Comparison of ENCODE assay signal across 14 cellular contexts in the genomic region with DNA sequence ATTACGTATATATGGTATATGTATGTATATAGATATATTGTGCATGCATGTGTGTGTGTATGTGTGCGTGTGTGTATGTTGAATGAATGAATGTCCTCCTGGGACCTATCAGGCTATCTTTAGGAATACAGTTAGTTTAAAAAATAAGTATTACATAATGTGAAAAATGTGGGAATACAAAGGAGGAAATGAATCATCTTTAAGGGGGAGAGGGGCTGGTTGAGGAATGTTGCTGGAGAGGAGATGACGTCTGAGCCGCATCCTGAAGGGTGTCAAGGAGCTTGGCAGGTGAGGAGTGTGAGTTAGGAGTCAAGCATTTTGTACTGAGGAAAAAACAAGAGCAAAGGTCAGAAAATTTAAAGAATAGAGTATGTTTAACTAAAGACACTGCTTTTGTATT.
DNase-seq lines count a peak whose midpoint lies in the region; ATAC-seq and TF ChIP-seq lines count a peak whose summit lies in the region.
"Had no signal": no experiment of that assay in that cellular context is flagged by ENCODE, and none has a peak within 500 bp of the region (broad histone marks: within the 10 kb centered on the region; RNA-seq: fewer than 3 reads in every experiment).

No MANE protein-coding gene starts in this region.

- CTCF ChIA-PET in activated CD4-positive, alpha-beta T cell treated with anti-CD3 and anti-CD28 coated beads, Interleukin-2, amount 10 ng/mL, durations not matched to agents 7 days and 5 days (lab: Charles Lee) = no interaction called here

- H3K27me3 ChIP-seq in ACC112 (ENCODE audit: insufficient read depth, low read length) (no peaks in the 10 kb centered on the region), adrenal gland (no peaks in the 10 kb centered on the region), colonic mucosa (no peaks in the 10 kb centered on the region), body of pancreas (no peaks in the 10 kb centered on the region)
- H3K27me3 ChIP-seq: ovary had no signal

- H3K36me3 Mint-ChIP-seq in activated CD4-positive, alpha-beta T cell treated with anti-CD3 and anti-CD28 coated beads, Interleukin-2, amount 10 ng/mL, durations not matched to agents 7 days and 5 days (ENCODE audit: low read depth) = no peaks in the 10 kb centered on the region

- H3K36me3 ChIP-seq in ACC112 (ENCODE audit: insufficient read depth, low read length) (no peaks in the 10 kb centered on the region), adrenal gland (replicated peaks in 1 of 2) (no peaks in the 10 kb centered on the region), colonic mucosa (no peaks in the 10 kb centered on the region), body of pancreas (replicated peaks in 1 of 2; ENCODE audit: insufficient read depth in 1 of 2, low read depth in 2 of 2) (no peaks in the 10 kb centered on the region)
- H3K36me3 ChIP-seq: ovary had no signal

- intact Hi-C loops in adrenal gland (cut with DNase I) = no loop called here
- intact Hi-C loops in colonic mucosa (cut with DNase I) = no loop called here
- intact Hi-C loops in body of pancreas (cut with DNase I) = loop anchor here (10.0 kb wide), 1 partner anchor 45 kb away; no protein-coding TSS in a partner anchor

- H3K4me1 ChIP-seq in ACC112 (ENCODE audit: control insufficient read depth, insufficient read depth, low read length, unreplicated experiment) = peaks cover 31% of the 10 kb centered on the region
- peaks cover 0 to 8% of the 10 kb centered on the region in 2 donors for H3K4me1 ChIP-seq in adrenal gland (replicated peaks in 1 of 2)
- H3K4me1 ChIP-seq in colonic mucosa = no peaks in the 10 kb centered on the region
- H3K4me1 ChIP-seq in body of pancreas = peaks cover 12% of the 10 kb centered on the region

- 38 to 50% (median 43%) methylated on average over 4 of the region's 4 CpGs for WGBS in adrenal gland, 4 donors
- WGBS in body of pancreas, 2 donors = 72 to 74% methylated on average over 4 of the region's 4 CpGs

- no peak overlapping the region for H3K4me3 ChIP-seq in ACC112 (ENCODE audit: low read depth, low read length)
- no peak overlapping the region for H3K4me3 ChIP-seq in HFF-Myc (replicated peaks; ENCODE audit: low read depth, low read length)
- no peak overlapping the region for H3K4me3 ChIP-seq in adrenal gland
- no peak overlapping the region for H3K4me3 ChIP-seq in colonic mucosa
- no peak overlapping the region for H3K4me3 ChIP-seq in body of pancreas
- H3K4me3 ChIP-seq: ovary had no signal

- H3K4me1 Mint-ChIP-seq in activated CD4-positive, alpha-beta T cell treated with anti-CD3 and anti-CD28 coated beads, Interleukin-2, amount 10 ng/mL, durations not matched to agents 7 days and 5 days = no peaks in the 10 kb centered on the region

- H3K27me3 Mint-ChIP-seq in activated CD4-positive, alpha-beta T cell treated with anti-CD3 and anti-CD28 coated beads, Interleukin-2, amount 10 ng/mL, durations not matched to agents 7 days and 5 days = peaks cover 16% of the 10 kb centered on the region

- TF ChIP-seq POLR2A in adrenal gland (IDR thresholded peaks at IDR 0.05) (no peak), body of pancreas (IDR thresholded peaks at IDR 0.05) (no peak)

- H3K9me3 Mint-ChIP-seq in activated CD4-positive, alpha-beta T cell treated with anti-CD3 and anti-CD28 coated beads, Interleukin-2, amount 10 ng/mL, durations not matched to agents 7 days and 5 days = no peaks in the 10 kb centered on the region
- H3K9me3 Mint-ChIP-seq: activated naive CD4-positive, alpha-beta T cell treated with anti-CD3 and anti-CD28 coated beads for 36 hours had no signal

- DNase-seq in HFF-Myc (ENCODE audit: extremely low read depth, low read depth) (peak; percentile 71), adrenal gland (peak in 4 of 7 donors; percentile 29 to 61 (median 32)), hepatic stellate cell (ENCODE audit: low spot score) (peak; percentile 56), putamen (ENCODE audit: low spot score) (no peak), colonic mucosa (no peak), body of pancreas (no peak)
- DNase-seq in activated CD4-positive, alpha-beta T cell treated with anti-CD3 and anti-CD28 coated beads, Interleukin-2, amount 10 ng/mL, durations not matched to agents 7 days and 5 days = no peak
- DNase-seq: activated naive CD4-positive, alpha-beta T cell treated with anti-CD3 and anti-CD28 coated beads for 36 hours; C1 segment of cervical spinal cord; cortex of kidney; NCI-H2171; ovary; stimulated activated naive CD4-positive, alpha-beta T cell treated with Interleukin-2 at 50 U/mL for 16 hours had no signal

- no peak for ATAC-seq in body of pancreas

- H3K4me3 Mint-ChIP-seq in activated CD4-positive, alpha-beta T cell treated with anti-CD3 and anti-CD28 coated beads, Interleukin-2, amount 10 ng/mL, durations not matched to agents 7 days and 5 days = no peak overlapping the region
- H3K4me3 Mint-ChIP-seq: activated naive CD4-positive, alpha-beta T cell treated with anti-CD3 and anti-CD28 coated beads for 36 hours had no signal

- TF ChIP-seq CTCF in HFF-Myc (IDR thresholded peaks at IDR 0.05; ENCODE audit: low read depth, low read length, missing control alignments) = no peak
- TF ChIP-seq CTCF in adrenal gland (IDR thresholded peaks at IDR 0.05) = no peak
- TF ChIP-seq CTCF in colonic mucosa (IDR thresholded peaks at IDR 0.05) = no peak
- no peak for TF ChIP-seq CTCF in body of pancreas (IDR thresholded peaks at IDR 0.05)

- no peak overlapping the region for H2AFZ ChIP-seq in ACC112 (ENCODE audit: low read length, unreplicated experiment)

- H3K9me3 ChIP-seq in adrenal gland (replicated peaks in 1 of 3) (no peaks in the 10 kb centered on the region), colonic mucosa (no peaks in the 10 kb centered on the region), body of pancreas (no peaks in the 10 kb centered on the region)
- H3K9me3 ChIP-seq: ovary had no signal

- POLR2A ChIA-PET in activated CD4-positive, alpha-beta T cell treated with anti-CD3 and anti-CD28 coated beads, Interleukin-2, amount 10 ng/mL, durations not matched to agents 7 days and 5 days (lab: Charles Lee) = no interaction called here

- no peak overlapping the region for H3K27ac Mint-ChIP-seq in activated CD4-positive, alpha-beta T cell treated with anti-CD3 and anti-CD28 coated beads, Interleukin-2, amount 10 ng/mL, durations not matched to agents 7 days and 5 days
- H3K27ac Mint-ChIP-seq: activated naive CD4-positive, alpha-beta T cell treated with anti-CD3 and anti-CD28 coated beads for 36 hours had no signal

- no peaks in the 10 kb centered on the region for H3K79me2 ChIP-seq in ACC112 (ENCODE audit: control insufficient read depth, insufficient read depth, low read length, unreplicated experiment)

- H3K27ac ChIP-seq in ACC112 (ENCODE audit: low read depth, low read length) (peak overlapping the region; percentile 39; the same call in 1 of the 2 replicates), adrenal gland (no peak overlapping the region), colonic mucosa (no peak overlapping the region), body of pancreas (no peak overlapping the region)
- H3K27ac ChIP-seq: ovary had no signal

- no peak overlapping the region for H3K9ac ChIP-seq in colonic mucosa (ENCODE audit: low read depth in 2 of 2, low read length in 2 of 2)

Comparison
In these comparisons a context has a peak if more than half of its experiments do, and no peak if none do; other contexts are left out.
1. DNase-seq: peak in HFF-Myc (single experiment), adrenal gland (4 of 7) and hepatic stellate cell (single experiment); none in putamen (single experiment), colonic mucosa (single experiment), body of pancreas (0 of 4) and activated CD4-positive, alpha-beta T cell treated with anti-CD3 and anti-CD28 coated beads, Interleukin-2, amount 10 ng/mL, durations not matched to agents 7 days and 5 days (single experiment).